ENCODE assay signal across 8 cellular contexts in genomic region chr2:187581125-187581896, GRCh38. TPM values are rescaled to one million over a fixed set of nuclear protein-coding genes. Genes with fewer than 3 reads are reported as not detected.
A peak's percentile ranks its signal among the peaks of the same experiment; 100 is the strongest.
DNase-seq lines count a peak whose midpoint lies in the region; ATAC-seq and TF ChIP-seq lines count a peak whose summit lies in the region.

No MANE protein-coding gene starts in this region.

- no peak for ATAC-seq in activated naive CD8-positive, alpha-beta T cell treated with anti-CD3 and anti-CD28 coated beads, Interleukin-2, amount 50 U/mL, for 24 hours

- DNase-seq in activated T-cell treated with anti-CD3 and anti-CD28 coated beads for 24 hours (ENCODE audit: low read depth): peak; percentile 19
- no peak for DNase-seq in activated T-cell treated with anti-CD3 and anti-CD28 coated beads, Interleukin-2, amount 50 U/mL, for 1 hour
- peak; percentile 18 for DNase-seq in HEK293T (ENCODE audit: extremely low spot score)
- DNase-seq in NCI-H1694 (lab: John Stamatoyannopoulos, UW): peak; percentile 33
- DNase-seq in activated naive CD8-positive, alpha-beta T cell treated with anti-CD3 and anti-CD28 coated beads, Interleukin-2, amount 50 U/mL, for 24 hours: peak; percentile 12
- DNase-seq in iris pigment epithelial cell (ENCODE audit: low read depth): peak; percentile 40
- DNase-seq in stomach: no peak
- DNase-seq in 8988T: no peak

- H3K36me3 ChIP-seq in stomach: no peaks in the 10 kb centered on the region

- H3K27ac Mint-ChIP-seq in activated naive CD8-positive, alpha-beta T cell treated with anti-CD3 and anti-CD28 coated beads, Interleukin-2, amount 50 U/mL, for 24 hours: no peak overlapping the region

- TF ChIP-seq CTCF in stomach (IDR thresholded peaks at IDR 0.05): peak in 5 of 7 experiments; percentile 35 to 74 (median 60)

- H3K27ac ChIP-seq in stomach: peak overlapping the region in 1 of 5 donors; percentile 1

- WGBS in stomach, 5 donors: 1 to 8% (median 4%) methylated on average over 4 of the region's 4 CpGs

- peaks cover 4% of the 10 kb centered on the region for H3K27me3 Mint-ChIP-seq in activated naive CD8-positive, alpha-beta T cell treated with anti-CD3 and anti-CD28 coated beads, Interleukin-2, amount 50 U/mL, for 24 hours

- H3K36me3 Mint-ChIP-seq in activated naive CD8-positive, alpha-beta T cell treated with anti-CD3 and anti-CD28 coated beads, Interleukin-2, amount 50 U/mL, for 24 hours (ENCODE audit: low read depth): no peaks in the 10 kb centered on the region

- H3K4me3 Mint-ChIP-seq in activated naive CD8-positive, alpha-beta T cell treated with anti-CD3 and anti-CD28 coated beads, Interleukin-2, amount 50 U/mL, for 24 hours: no peak overlapping the region

- TF ChIP-seq POLR2A in stomach (IDR thresholded peaks at IDR 0.05): no peak

- TF ChIP-seq EP300 in stomach (IDR thresholded peaks at IDR 0.05): no peak

- no peaks in the 10 kb centered on the region for H3K9me3 ChIP-seq in stomach

- H3K4me3 ChIP-seq in stomach: peak overlapping the region in 3 of 4 donors; percentile 17 to 27 (median 26)

- H3K4me1 Mint-ChIP-seq in activated naive CD8-positive, alpha-beta T cell treated with anti-CD3 and anti-CD28 coated beads, Interleukin-2, amount 50 U/mL, for 24 hours: peaks cover 12% of the 10 kb centered on the region

- intact Hi-C loops in stomach (cut with DNase I; ENCODE audit: low total_unique reads): no loop called here

- H3K4me1 ChIP-seq in stomach: peaks cover 0 to 25% (median 12%) of the 10 kb centered on the region in 4 donors

- POLR2A ChIA-PET in HEK293T (lab: Yijun Ruan, JAX): no interaction called here

- CTCF ChIA-PET in HEK293T (lab: Yijun Ruan, JAX): interaction anchor here (0.5 to 8.2 kb wide), 11 partner anchors 27 to 723 kb away, joined by 3 to 88 read pairs (median 3); no protein-coding TSS in a partner anchor

- no peaks in the 10 kb centered on the region for H3K27me3 ChIP-seq in stomach

- peaks cover 4% of the 10 kb centered on the region for H3K9me3 Mint-ChIP-seq in activated naive CD8-positive, alpha-beta T cell treated with anti-CD3 and anti-CD28 coated beads, Interleukin-2, amount 50 U/mL, for 24 hours

TF ChIP-seq in HEK293T, 16 proteins besides CTCF, POLR2A, EP300 and RAD21:
- no peak for TF ChIP-seq LEF1 (IDR thresholded peaks at IDR 0.05; ENCODE audit: borderline replicate concordance)
- no peak for TF ChIP-seq BHLHE40 (IDR thresholded peaks at IDR 0.05; ENCODE audit: borderline replicate concordance)
- TF ChIP-seq ZNF384 (IDR thresholded peaks at IDR 0.05): no peak
- no peak for TF ChIP-seq FOXM1 (IDR thresholded peaks at IDR 0.05; ENCODE audit: borderline replicate concordance)
- TF ChIP-seq L3MBTL2 (conservative IDR thresholded peaks at IDR 0.05): no peak
- TF ChIP-seq FOXK2 (IDR thresholded peaks at IDR 0.05): no peak
- no peak for TF ChIP-seq SUZ12 (IDR thresholded peaks at IDR 0.05)
- TF ChIP-seq NFRKB (IDR thresholded peaks at IDR 0.05): no peak
- no peak for TF ChIP-seq ELF4 (IDR thresholded peaks at IDR 0.05)
- no peak for TF ChIP-seq PKNOX1 (IDR thresholded peaks at IDR 0.05)
- TF ChIP-seq FOXA1 (IDR thresholded peaks at IDR 0.05): no peak
- TF ChIP-seq HDGF (IDR thresholded peaks at IDR 0.05; ENCODE audit: borderline replicate concordance): no peak
- no peak for TF ChIP-seq ARNT (IDR thresholded peaks at IDR 0.05)
- TF ChIP-seq SP1 (IDR thresholded peaks at IDR 0.05): no peak

RNA-seq across cellular contexts. Expression of gene TFPI, which starts 27.1 kb away (rescaled TPM):
- 100 to 1,000 TPM in 1 of 5 donors, 10 to 100 TPM in 3, 1 to 10 TPM in 1; 7.5 to 118 (median 23.9) TPM for total RNA-seq in stomach
- 10 to 100 TPM; 10.3 to 13.6 (median 12.1) TPM for polyA plus RNA-seq in stomach

Comparison
In these comparisons a context has a peak if more than half of its experiments do, and no peak if none do; other contexts are left out.
1. DNase-seq: peak in activated T-cell treated with anti-CD3 and anti-CD28 coated beads for 24 hours (single experiment), HEK293T (single experiment), NCI-H1694 (single experiment), activated naive CD8-positive, alpha-beta T cell treated with anti-CD3 and anti-CD28 coated beads, Interleukin-2, amount 50 U/mL, for 24 hours (single experiment) and iris pigment epithelial cell (single experiment); none in activated T-cell treated with anti-CD3 and anti-CD28 coated beads, Interleukin-2, amount 50 U/mL, for 1 hour (single experiment), stomach (single experiment) and 8988T (single experiment).